Comparison of ENCODE assay signal across 14 cellular contexts in the genomic region with DNA sequence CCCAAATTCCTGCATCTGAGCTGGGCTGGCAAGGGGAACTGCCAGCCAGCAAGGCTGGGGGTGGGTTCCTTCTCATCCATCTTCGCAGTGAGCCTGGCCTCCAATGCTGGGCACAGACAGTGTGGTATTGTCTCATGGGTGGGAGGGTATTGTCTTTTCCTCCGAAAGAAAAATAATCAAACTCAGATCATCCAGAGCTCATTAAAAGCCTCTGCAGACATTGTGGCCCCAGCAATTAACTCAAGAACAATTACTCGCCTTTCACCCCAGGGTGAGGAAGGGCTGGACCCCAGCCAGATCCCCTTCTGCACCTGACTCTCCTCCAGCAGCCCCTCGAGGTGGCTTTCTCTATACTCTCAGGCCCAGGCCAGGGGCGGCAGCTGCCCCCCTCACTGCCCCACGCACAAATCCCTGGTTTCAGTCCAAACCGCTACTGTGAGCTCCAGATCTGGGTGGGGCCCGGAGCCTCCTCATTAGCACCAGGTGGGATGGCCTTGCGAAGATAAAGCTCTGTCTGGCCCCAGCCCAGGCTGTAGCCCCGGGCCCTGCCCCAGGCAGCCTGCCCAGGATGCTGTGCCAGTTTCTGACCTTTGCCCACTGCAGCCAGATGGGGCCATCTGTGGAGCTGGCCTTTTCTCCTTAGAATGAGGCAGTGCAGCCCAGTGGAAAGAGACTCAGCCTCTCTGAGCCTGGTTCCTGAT. TPM values are rescaled to one million over a fixed set of nuclear protein-coding genes. Genes with fewer than 3 reads are reported as not detected.
DNase-seq lines count a peak whose midpoint lies in the region; ATAC-seq, FAIRE-seq and TF ChIP-seq lines count a peak whose summit lies in the region.
"Had no signal": no experiment of that assay in that cellular context is flagged by ENCODE, and none has a peak within 500 bp of the region (broad histone marks: within the 10 kb centered on the region; RNA-seq: fewer than 3 reads in every experiment).

No MANE protein-coding gene starts in this region.

- H3K9me3 ChIP-seq in SJSA1 (replicated peaks) (no peaks in the 10 kb centered on the region), lower lobe of right lung (no peaks in the 10 kb centered on the region), T-helper 17 cell (ENCODE audit: control insufficient read depth, low read length, poor library complexity, severe bottlenecking) (no peaks in the 10 kb centered on the region)
- H3K9me3 ChIP-seq: BLaER1 had no signal

- no peaks in the 10 kb centered on the region for H3K27me3 ChIP-seq in SJSA1 (replicated peaks)
- H3K27me3 ChIP-seq in lower lobe of right lung (ENCODE audit: low read depth): no peaks in the 10 kb centered on the region
- H3K27me3 ChIP-seq: BLaER1 had no signal

- TF ChIP-seq CTCF in Calu3 (IDR thresholded peaks at IDR 0.05; ENCODE audit: unreplicated experiment) (no peak), lower lobe of right lung (IDR thresholded peaks at IDR 0.05) (no peak)

- no TSS peak for BruUV-seq in Calu3 (replicated peaks; lab: Mats Ljungman, UMichigan)

- peak overlapping the region; percentile 99 for H3K27ac Mint-ChIP-seq in Calu3 (ENCODE audit: unreplicated experiment)
- no peak overlapping the region for H3K27ac Mint-ChIP-seq in T-helper 17 cell
- H3K27ac Mint-ChIP-seq: activated naive CD8-positive, alpha-beta T cell had no signal

- H3K36me3 ChIP-seq in SJSA1: no peaks in the 10 kb centered on the region
- peaks cover 11% of the 10 kb centered on the region for H3K36me3 ChIP-seq in lower lobe of right lung
- H3K36me3 ChIP-seq: BLaER1 had no signal

- H3K27me3 Mint-ChIP-seq in Calu3 (ENCODE audit: unreplicated experiment) (no peaks in the 10 kb centered on the region), T-helper 17 cell (peaks cover 20% of the 10 kb centered on the region)

- H3K4me3 Mint-ChIP-seq in Calu3 (ENCODE audit: low read depth, unreplicated experiment): peak overlapping the region; percentile 95
- no peak overlapping the region for H3K4me3 Mint-ChIP-seq in T-helper 17 cell
- H3K4me3 Mint-ChIP-seq: activated naive CD8-positive, alpha-beta T cell had no signal

- H3K4me3 ChIP-seq in SJSA1 (no peak overlapping the region), lower lobe of right lung (no peak overlapping the region)
- H3K4me3 ChIP-seq: BLaER1 had no signal

- no peak for FAIRE-seq in GM19239 (lab: Jason Lieb, UNC)
- FAIRE-seq: GM12892 had no signal

- H3K4me1 Mint-ChIP-seq in Calu3 (ENCODE audit: low read depth, unreplicated experiment): peaks cover 73% of the 10 kb centered on the region
- H3K4me1 Mint-ChIP-seq in T-helper 17 cell: peaks cover 6% of the 10 kb centered on the region

- H3K27ac ChIP-seq in SJSA1 (peak overlapping the region; percentile 88), lower lobe of right lung (peak overlapping the region; percentile 68)
- H3K27ac ChIP-seq: BLaER1 had no signal

- intact Hi-C loops in Calu3 (cut with micrococcal nuclease; ENCODE audit: unreplicated experiment): loop anchor here (5.0 to 10.0 kb wide), 2 partner anchors 586 to 664 kb away; partner anchors contain the start of gene KRT23
- intact Hi-C loops in lower lobe of right lung (cut with DNase I): no loop called here

- peak; percentile 70 for DNase-seq in Calu3
- peak; percentile 96 for DNase-seq in NCI-H1105 (lab: John Stamatoyannopoulos, UW)
- peak; percentile 66 to 80 for DNase-seq in SJSA1 (ENCODE audit: low read depth in 1 of 2, low spot score in 2 of 2)
- no peak for DNase-seq in lower lobe of right lung
- DNase-seq in GM19239 (ENCODE audit: insufficient read length, low spot score): no peak
- no peak for DNase-seq in T-helper 17 cell
- DNase-seq in UCSD-AML1 (lab: John Stamatoyannopoulos, UW; ENCODE audit: unreplicated experiment): no peak
- DNase-seq: activated CD4-positive, alpha-beta T cell treated with anti-CD3 and anti-CD28 coated beads, Interleukin-2, amount 50 U/mL, for 1 hour; Kasumi-1 had no signal

- no peaks in the 10 kb centered on the region for H3K9me3 Mint-ChIP-seq in Calu3 (ENCODE audit: low read depth, unreplicated experiment)

- H3K4me1 ChIP-seq in SJSA1 (replicated peaks) (peaks cover 41% of the 10 kb centered on the region), lower lobe of right lung (peaks cover 28% of the 10 kb centered on the region)
- H3K4me1 ChIP-seq: BLaER1 had no signal

- CTCF ChIA-PET in Calu3 (lab: Charles Lee): interaction anchor here (0.6 to 19.2 kb wide), 21 partner anchors 9 to 702 kb away, joined by 3 to 471 read pairs (median 5); no protein-coding TSS in a partner anchor

- H3K36me3 Mint-ChIP-seq in Calu3 (ENCODE audit: insufficient read depth, unreplicated experiment) (peaks cover 97% of the 10 kb centered on the region), T-helper 17 cell (ENCODE audit: low read depth) (no peaks in the 10 kb centered on the region)
- H3K36me3 Mint-ChIP-seq: activated naive CD8-positive, alpha-beta T cell had no signal

- ATAC-seq in lower lobe of right lung (peak in 1 of 2 donors; percentile 0), HG03095 (IDR thresholded peaks at IDR 0.05; ENCODE audit: unreplicated experiment) (no peak), T-helper 17 cell (no peak)
- ATAC-seq: Right ventricle myocardium inferior had no signal

RNA-seq across cellular contexts. Expression of gene KRT15, which starts 2.3 kb away (rescaled TPM):
- total RNA-seq in Calu3 (2022): 83.0 and 86.8 TPM in 2 replicates
- 1.6 and 3.9 TPM in 2 replicates for total RNA-seq in SJSA1 (2014; rRNA removed; shearing (Covaris generic))
- 9.0 TPM for total RNA-seq in lower lobe of right lung
- total RNA-seq in T-helper 17 cell: not detected
- total RNA-seq: Right ventricle myocardium inferior had no signal

RNA-seq across cellular contexts. Expression of gene KRT19, which starts 7.1 kb away (rescaled TPM):
- total RNA-seq in Calu3 (2022) (2,554 and 3,048 TPM in 2 replicates), lower lobe of right lung (212 TPM), T-helper 17 cell (not detected)
- not detected in 2 replicates for total RNA-seq in SJSA1 (2014; rRNA removed; shearing (Covaris generic))

RNA-seq across cellular contexts. Expression of gene KRT13, which starts 15.6 kb away (rescaled TPM):
- 45.7 and 323 TPM in 2 replicates for total RNA-seq in Calu3 (2022)
- total RNA-seq in SJSA1 (2014; rRNA removed; shearing (Covaris generic)): not detected in 2 replicates
- total RNA-seq in lower lobe of right lung: 5.2 TPM
- not detected for total RNA-seq in T-helper 17 cell
- total RNA-seq: Right ventricle myocardium inferior had no signal

RNA-seq across cellular contexts. Expression of gene KRT36, which starts 31.3 kb away (rescaled TPM):
- total RNA-seq in Calu3 (2022) (not detected in 2 replicates), lower lobe of right lung (not detected), T-helper 17 cell (not detected)
- not detected in 2 replicates for total RNA-seq in SJSA1 (2014; rRNA removed; shearing (Covaris generic))
- total RNA-seq: Right ventricle myocardium inferior had no signal

RNA-seq across cellular contexts. Expression of gene KRT35, which starts 40.0 kb away (rescaled TPM):
- total RNA-seq in Calu3 (2022): not detected in 2 replicates
- total RNA-seq in SJSA1 (2014; rRNA removed; shearing (Covaris generic)): not detected in 2 replicates
- total RNA-seq in lower lobe of right lung: not detected
- not detected for total RNA-seq in T-helper 17 cell
- total RNA-seq: Right ventricle myocardium inferior had no signal

Comparison
In these comparisons a context has a peak if more than half of its experiments do, and no peak if none do; other contexts are left out.
1. DNase-seq: peak in Calu3 (single experiment), NCI-H1105 (single experiment) and SJSA1 (2 of 2); none in lower lobe of right lung (single experiment), GM19239 (single experiment), T-helper 17 cell (0 of 3) and UCSD-AML1 (single experiment).
2. RNA of gene KRT19, which starts 7.1 kb away (total RNA-seq): 2,554 to 3,048 TPM in Calu3 and 212 TPM in lower lobe of right lung (single experiment); not detected in T-helper 17 cell and not detected in SJSA1; every median in the first group is over 100 times any median in the second.